Comparison of ENCODE assay signal across 18 cellular contexts in the genomic region with DNA sequence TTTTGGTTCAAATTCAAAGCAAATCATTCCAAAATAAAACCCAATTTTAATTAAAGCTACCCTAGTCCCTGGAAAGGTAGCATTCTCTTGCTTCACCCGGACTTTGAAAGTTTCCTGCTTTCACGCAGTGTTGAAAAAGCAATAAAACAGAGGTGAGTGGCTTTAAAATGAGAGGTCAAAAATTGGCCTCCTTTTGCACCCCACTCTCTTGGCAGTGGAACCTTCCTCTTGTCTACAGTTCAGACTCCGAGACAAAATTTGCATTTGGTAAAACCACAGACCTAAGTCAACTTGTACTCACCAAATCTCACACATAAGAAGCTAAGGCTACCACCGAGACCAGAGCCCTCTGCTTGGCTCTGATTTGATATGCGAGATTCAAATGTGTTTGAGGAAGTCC.
DNase-seq lines count a peak whose midpoint lies in the region; ATAC-seq and TF ChIP-seq lines count a peak whose summit lies in the region.
"Had no signal": no experiment of that assay in that cellular context is flagged by ENCODE, and none has a peak within 500 bp of the region (broad histone marks: within the 10 kb centered on the region; RNA-seq: fewer than 3 reads in every experiment).

No MANE protein-coding gene starts in this region.

- no peak overlapping the region for H3K27ac ChIP-seq in DOHH2 (ENCODE audit: low read depth, low read length)
- H3K27ac ChIP-seq in coronary artery: no peak overlapping the region
- H3K27ac ChIP-seq: ovary, SJCRH30, upper lobe of left lung, WERI-Rb-1 had no signal

- no peaks in the 10 kb centered on the region for H3K9me3 ChIP-seq in DOHH2 (ENCODE audit: control insufficient read depth, insufficient read depth, low read length)
- H3K9me3 ChIP-seq: ovary, SJCRH30, upper lobe of left lung had no signal

- no peaks in the 10 kb centered on the region for H4K20me1 ChIP-seq in DOHH2 (ENCODE audit: control insufficient read depth, insufficient read depth, low read depth, low read length)

- H3K4me1 Mint-ChIP-seq in chondrocyte (ENCODE audit: low read depth): peaks cover 10% of the 10 kb centered on the region
- H3K4me1 Mint-ChIP-seq in activated CD8-positive, alpha-beta memory T cell treated with anti-CD3 and anti-CD28 coated beads, Interleukin-2, amount 10 ng/mL, durations not matched to agents 7 days and 5 days: no peaks in the 10 kb centered on the region

- DNase-seq in chondrocyte (ENCODE audit: low spot score) (no peak), Kasumi-1 (lab: John Stamatoyannopoulos, UW) (no peak), coronary artery (ENCODE audit: low spot score) (no peak)
- DNase-seq in activated CD8-positive, alpha-beta memory T cell treated with anti-CD3 and anti-CD28 coated beads, Interleukin-2, amount 10 ng/mL, durations not matched to agents 7 days and 5 days: no peak
- DNase-seq: activated T-cell treated with anti-CD3 and anti-CD28 coated beads for 4 hours, COR-L47, HCEC 1CT, mesenchymal stem cell, NCI-H1105 treated with DMSO at 0.1 percent for 48 hours, ovary, SJCRH30, upper lobe of left lung, WERI-Rb-1 had no signal

- no peaks in the 10 kb centered on the region for H3K27me3 ChIP-seq in DOHH2 (ENCODE audit: control insufficient read depth, low read length)
- H3K27me3 ChIP-seq: ovary, SJCRH30, upper lobe of left lung had no signal

- H3K27me3 Mint-ChIP-seq in chondrocyte (ENCODE audit: low read depth): no peaks in the 10 kb centered on the region
- H3K27me3 Mint-ChIP-seq in activated CD8-positive, alpha-beta memory T cell treated with anti-CD3 and anti-CD28 coated beads, Interleukin-2, amount 10 ng/mL, durations not matched to agents 7 days and 5 days: no peaks in the 10 kb centered on the region

- CTCF ChIA-PET in activated CD8-positive, alpha-beta memory T cell treated with anti-CD3 and anti-CD28 coated beads, Interleukin-2, amount 10 ng/mL, durations not matched to agents 7 days and 5 days (lab: Charles Lee): no interaction called here

- H3K4me2 ChIP-seq in DOHH2 (ENCODE audit: low read length): 0 out of 2 replicates have a peak overlapping the region, but pooled peaks have one; percentile 5

- no peaks in the 10 kb centered on the region for H3K79me2 ChIP-seq in DOHH2 (ENCODE audit: control insufficient read depth, low read length)

- H3F3A ChIP-seq in DOHH2 (ENCODE audit: control insufficient read depth, insufficient read depth): no peaks in the 10 kb centered on the region

- H3K9me3 Mint-ChIP-seq in chondrocyte (ENCODE audit: low read depth): peaks cover under 1% of the 10 kb centered on the region
- no peaks in the 10 kb centered on the region for H3K9me3 Mint-ChIP-seq in activated CD8-positive, alpha-beta memory T cell treated with anti-CD3 and anti-CD28 coated beads, Interleukin-2, amount 10 ng/mL, durations not matched to agents 7 days and 5 days (ENCODE audit: low read depth)

- H3K4me3 Mint-ChIP-seq in chondrocyte (ENCODE audit: unreplicated experiment): no peak overlapping the region
- H3K4me3 Mint-ChIP-seq in activated CD8-positive, alpha-beta memory T cell treated with anti-CD3 and anti-CD28 coated beads, Interleukin-2, amount 10 ng/mL, durations not matched to agents 7 days and 5 days: no peak overlapping the region

- H3K36me3 Mint-ChIP-seq in chondrocyte (ENCODE audit: low read depth): no peaks in the 10 kb centered on the region
- H3K36me3 Mint-ChIP-seq in activated CD8-positive, alpha-beta memory T cell treated with anti-CD3 and anti-CD28 coated beads, Interleukin-2, amount 10 ng/mL, durations not matched to agents 7 days and 5 days: no peaks in the 10 kb centered on the region

- H3K27ac Mint-ChIP-seq in chondrocyte (ENCODE audit: unreplicated experiment): no peak overlapping the region
- H3K27ac Mint-ChIP-seq in activated CD8-positive, alpha-beta memory T cell treated with anti-CD3 and anti-CD28 coated beads, Interleukin-2, amount 10 ng/mL, durations not matched to agents 7 days and 5 days: no peak overlapping the region

- H3K36me3 ChIP-seq in DOHH2 (ENCODE audit: control insufficient read depth, low read length): no peaks in the 10 kb centered on the region
- H3K36me3 ChIP-seq: ovary, SJCRH30, upper lobe of left lung, WERI-Rb-1 had no signal

- TF ChIP-seq CTCF in DOHH2 (IDR thresholded peaks at IDR 0.05; ENCODE audit: low read depth, low read length, poor library complexity, severe bottlenecking) (no peak), chondrocyte (IDR thresholded peaks at IDR 0.05) (no peak), coronary artery (IDR thresholded peaks at IDR 0.05) (no peak)

- H3K4me3 ChIP-seq in DOHH2 (ENCODE audit: low read length) (no peak overlapping the region), coronary artery (no peak overlapping the region)
- H3K4me3 ChIP-seq: ovary, SJCRH30, upper lobe of left lung had no signal

- ATAC-seq in GM19324 (IDR thresholded peaks at IDR 0.05; ENCODE audit: low FRiP score, unreplicated experiment) (peak; percentile 91), HG02852 (IDR thresholded peaks at IDR 0.05; ENCODE audit: unreplicated experiment) (peak; percentile 94), HG03571 (IDR thresholded peaks at IDR 0.05; ENCODE audit: unreplicated experiment) (peak; percentile 68)
- ATAC-seq in activated CD8-positive, alpha-beta memory T cell treated with anti-CD3 and anti-CD28 coated beads, Interleukin-2, amount 10 ng/mL, durations not matched to agents 7 days and 5 days: no peak
- ATAC-seq: esophagus mucosa had no signal

- H3K4me1 ChIP-seq in DOHH2 (ENCODE audit: control insufficient read depth, low read length): peaks cover 6% of the 10 kb centered on the region
- H3K4me1 ChIP-seq: SJCRH30, upper lobe of left lung had no signal

- no peaks in the 10 kb centered on the region for H3K9me2 ChIP-seq in DOHH2 (replicated peaks; ENCODE audit: control insufficient read depth, low read length)
